Comparison of ENCODE assay signal across 1 cellular context in the genomic region with DNA sequence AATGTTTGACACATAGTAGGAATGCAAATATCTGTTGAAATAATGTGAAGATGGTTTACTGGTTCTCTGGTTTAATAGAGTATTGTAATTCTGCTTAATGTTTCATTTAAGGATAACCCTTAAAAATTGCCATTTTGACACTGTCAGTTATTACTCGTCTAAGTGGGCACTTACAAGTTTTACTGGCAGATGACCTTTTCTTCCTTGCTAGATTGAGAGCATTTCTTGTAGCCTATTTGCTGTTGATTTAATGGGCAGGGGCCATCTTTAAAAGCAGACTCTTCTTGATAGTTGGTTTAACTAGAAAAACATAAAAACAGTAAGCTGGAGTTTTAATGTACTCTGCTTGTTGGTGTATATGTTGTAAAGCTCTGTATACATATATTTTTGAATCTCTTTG.
TF ChIP-seq lines count a peak whose summit lies in the region.

No MANE protein-coding gene starts in this region.

TF ChIP-seq in A549, 52 proteins besides CTCF, POLR2A, EP300 and RAD21 (continued from another document):
- TF ChIP-seq, protein P1, sequence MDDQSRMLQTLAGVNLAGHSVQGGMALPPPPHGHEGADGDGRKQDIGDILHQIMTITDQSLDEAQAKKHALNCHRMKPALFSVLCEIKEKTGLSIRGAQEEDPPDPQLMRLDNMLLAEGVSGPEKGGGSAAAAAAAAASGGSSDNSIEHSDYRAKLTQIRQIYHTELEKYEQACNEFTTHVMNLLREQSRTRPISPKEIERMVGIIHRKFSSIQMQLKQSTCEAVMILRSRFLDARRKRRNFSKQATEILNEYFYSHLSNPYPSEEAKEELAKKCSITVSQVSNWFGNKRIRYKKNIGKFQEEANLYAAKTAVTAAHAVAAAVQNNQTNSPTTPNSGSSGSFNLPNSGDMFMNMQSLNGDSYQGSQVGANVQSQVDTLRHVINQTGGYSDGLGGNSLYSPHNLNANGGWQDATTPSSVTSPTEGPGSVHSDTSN (IDR thresholded peaks at IDR 0.05): no peak
- TF ChIP-seq ZC3H11A (IDR thresholded peaks at IDR 0.05) (no peak), HEYL (CRISPR knock-in tag; IDR thresholded peaks at IDR 0.05) (no peak), E2F6 (IDR thresholded peaks at IDR 0.05; ENCODE audit: borderline replicate concordance, low read depth) (no peak), MYC (IDR thresholded peaks at IDR 0.05; ENCODE audit: borderline replicate concordance, low read length) (no peak), MAZ (IDR thresholded peaks at IDR 0.05; ENCODE audit: borderline replicate concordance, low read depth, low read length) (no peak), GATA3 (IDR thresholded peaks at IDR 0.05; ENCODE audit: borderline replicate concordance) (no peak), SREBF2 (IDR thresholded peaks at IDR 0.05) (no peak), HOXB5 (CRISPR knock-in tag; IDR thresholded peaks at IDR 0.05) (no peak), ZSCAN20 (CRISPR knock-in tag; IDR thresholded peaks at IDR 0.05) (no peak), SMC3 (IDR thresholded peaks at IDR 0.05) (no peak), RFX5 (IDR thresholded peaks at IDR 0.05) (no peak)
- TF ChIP-seq, protein P2, sequence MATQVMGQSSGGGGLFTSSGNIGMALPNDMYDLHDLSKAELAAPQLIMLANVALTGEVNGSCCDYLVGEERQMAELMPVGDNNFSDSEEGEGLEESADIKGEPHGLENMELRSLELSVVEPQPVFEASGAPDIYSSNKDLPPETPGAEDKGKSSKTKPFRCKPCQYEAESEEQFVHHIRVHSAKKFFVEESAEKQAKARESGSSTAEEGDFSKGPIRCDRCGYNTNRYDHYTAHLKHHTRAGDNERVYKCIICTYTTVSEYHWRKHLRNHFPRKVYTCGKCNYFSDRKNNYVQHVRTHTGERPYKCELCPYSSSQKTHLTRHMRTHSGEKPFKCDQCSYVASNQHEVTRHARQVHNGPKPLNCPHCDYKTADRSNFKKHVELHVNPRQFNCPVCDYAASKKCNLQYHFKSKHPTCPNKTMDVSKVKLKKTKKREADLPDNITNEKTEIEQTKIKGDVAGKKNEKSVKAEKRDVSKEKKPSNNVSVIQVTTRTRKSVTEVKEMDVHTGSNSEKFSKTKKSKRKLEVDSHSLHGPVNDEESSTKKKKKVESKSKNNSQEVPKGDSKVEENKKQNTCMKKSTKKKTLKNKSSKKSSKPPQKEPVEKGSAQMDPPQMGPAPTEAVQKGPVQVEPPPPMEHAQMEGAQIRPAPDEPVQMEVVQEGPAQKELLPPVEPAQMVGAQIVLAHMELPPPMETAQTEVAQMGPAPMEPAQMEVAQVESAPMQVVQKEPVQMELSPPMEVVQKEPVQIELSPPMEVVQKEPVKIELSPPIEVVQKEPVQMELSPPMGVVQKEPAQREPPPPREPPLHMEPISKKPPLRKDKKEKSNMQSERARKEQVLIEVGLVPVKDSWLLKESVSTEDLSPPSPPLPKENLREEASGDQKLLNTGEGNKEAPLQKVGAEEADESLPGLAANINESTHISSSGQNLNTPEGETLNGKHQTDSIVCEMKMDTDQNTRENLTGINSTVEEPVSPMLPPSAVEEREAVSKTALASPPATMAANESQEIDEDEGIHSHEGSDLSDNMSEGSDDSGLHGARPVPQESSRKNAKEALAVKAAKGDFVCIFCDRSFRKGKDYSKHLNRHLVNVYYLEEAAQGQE (IDR thresholded peaks at IDR 0.05): no peak
TF ChIP-seq in A549: peak in this region for 0.
